11 cellular contexts compared by ENCODE assay signal in genomic region chrX:19670321-19670750, GRCh38.
DNase-seq lines count a peak whose midpoint lies in the region; ATAC-seq and TF ChIP-seq lines count a peak whose summit lies in the region.
"Had no signal": no experiment of that assay in that cellular context is flagged by ENCODE, and none has a peak within 500 bp of the region (broad histone marks: within the 10 kb centered on the region; RNA-seq: fewer than 3 reads in every experiment).

No MANE protein-coding gene starts in this region.

- peaks cover 37% of the 10 kb centered on the region for H3K9me3 Mint-ChIP-seq in mesothelial cell of epicardium

- no peaks in the 10 kb centered on the region for H4K20me1 ChIP-seq in IMR-90 (ENCODE audit: insufficient read depth, low read length)

- in situ Hi-C loops in IMR-90 (cut with MboI; ENCODE audit: low sequenced_read_pairs): no loop called here

- no peaks in the 10 kb centered on the region for H3K27me3 Mint-ChIP-seq in mesothelial cell of epicardium (ENCODE audit: low read depth)

- H2AK9ac ChIP-seq in IMR-90 (replicated peaks; ENCODE audit: low read depth, low read length, poor library complexity): peak overlapping the region; percentile 12

- H3K27ac ChIP-seq in IMR-90 (ENCODE audit: insufficient read depth, low read length) (peak overlapping the region; percentile 76), aorta (ENCODE audit: low read depth in 1 of 2, low read length in 2 of 2) (no peak overlapping the region)

- peaks cover 0 to 15% of the 10 kb centered on the region in 2 experiments; a peak in 2 of 4 replicates for H3K79me1 ChIP-seq in IMR-90 (ENCODE audit: low read depth in 1 of 2, low read length in 2 of 2)

- intact Hi-C loops in IMR-90 (cut with micrococcal nuclease): no loop called here
- intact Hi-C loops in aorta (cut with DNase I): no loop called here

- dilution Hi-C loops in IMR-90 (cut with HindIII; ENCODE audit: low sequenced_read_pairs, unreplicated experiment): no loop called here

- peak overlapping the region; percentile 48; the same call in 1 of the 2 replicates for H3K9ac ChIP-seq in IMR-90 (ENCODE audit: low read depth, low read length)

- no peak overlapping the region for H2AK5ac ChIP-seq in IMR-90 (ENCODE audit: low read depth, low read length)

- CTCF ChIA-PET in AG04449 (lab: Yijun Ruan, JAX) (no interaction called here), IMR-90 (lab: Yijun Ruan, JAX) (no interaction called here)

- no peaks in the 10 kb centered on the region for H3K9me3 ChIP-seq in IMR-90 (ENCODE audit: control insufficient read depth, insufficient read depth, low read length)
- no peaks in the 10 kb centered on the region for H3K9me3 ChIP-seq in aorta (ENCODE audit: control insufficient read depth, low read length)

- H2BK5ac ChIP-seq in IMR-90 (ENCODE audit: low read depth, low read length, poor library complexity, severe bottlenecking): peak overlapping the region; percentile 44

- no peak overlapping the region for H3K4me3 Mint-ChIP-seq in mesothelial cell of epicardium
- H3K4me3 Mint-ChIP-seq: H9 had no signal

- peak overlapping the region; percentile 35 for H2AFZ ChIP-seq in IMR-90 (replicated peaks; ENCODE audit: low read length, poor library complexity)

- no peaks in the 10 kb centered on the region for H3K36me3 Mint-ChIP-seq in mesothelial cell of epicardium

- POLR2A ChIA-PET in AG04449 (lab: Yijun Ruan, JAX): no interaction called here
- POLR2A ChIA-PET in IMR-90 (lab: Charles Lee; ENCODE audit: unreplicated experiment): no interaction called here

- H3K4me3 ChIP-seq in AG04449 (ENCODE audit: low read depth, low read length): peak overlapping the region; percentile 49
- peak overlapping the region; percentile 37; the same call in 1 of the 2 replicates for H3K4me3 ChIP-seq in IMR-90 (ENCODE audit: insufficient read depth, low read depth, low read length)
- no peak overlapping the region for H3K4me3 ChIP-seq in aorta (ENCODE audit: low read length in 2 of 2)

- peak overlapping the region; percentile 86 for H3K4me2 ChIP-seq in IMR-90 (ENCODE audit: low read depth, low read length)

- peak overlapping the region; percentile 37; the same call in 1 of the 2 replicates for H3K18ac ChIP-seq in IMR-90 (ENCODE audit: low read depth, low read length)

- H2BK20ac ChIP-seq in IMR-90 (ENCODE audit: low read depth, low read length): peak overlapping the region; percentile 33; the same call in 1 of the 2 replicates

- peak overlapping the region; percentile 33; the same call in 1 of the 2 replicates for H4K5ac ChIP-seq in IMR-90 (ENCODE audit: low read depth, low read length)

- H3K4ac ChIP-seq in IMR-90 (ENCODE audit: low read depth, low read length): peak overlapping the region; percentile 13; the same call in 1 of the 2 replicates

- peak overlapping the region; percentile 81 for H3K14ac ChIP-seq in IMR-90 (replicated peaks; ENCODE audit: low read depth, low read length)

- ATAC-seq in IMR-90 (ENCODE audit: low read depth) (peak; percentile 31), GM21526 (IDR thresholded peaks at IDR 0.05; ENCODE audit: low FRiP score, unreplicated experiment) (no peak), aorta (ENCODE audit: low FRiP score) (no peak)

- H2BK15ac ChIP-seq in IMR-90 (ENCODE audit: low read depth, low read length): no peak overlapping the region

- BruUV-seq in IMR-90 (replicated peaks; lab: Mats Ljungman, UMichigan): no TSS peak

- peak overlapping the region; percentile 27 to 35; a peak in 1 of 4 replicates for H4K8ac ChIP-seq in IMR-90 (ENCODE audit: low read depth in 2 of 2, low read length in 2 of 2)

- H3K4me1 ChIP-seq in IMR-90 (ENCODE audit: control insufficient read depth, insufficient read depth, low read length) (peaks cover 4% of the 10 kb centered on the region), aorta (ENCODE audit: control insufficient read depth in 1 of 2, insufficient read depth in 2 of 2, low read length in 2 of 2) (peaks cover 0 to 2% of the 10 kb centered on the region in 2 donors)

- peak overlapping the region; percentile 26; the same call in 1 of the 2 replicates for H3K23ac ChIP-seq in IMR-90 (ENCODE audit: low read depth, low read length)

- peaks cover 37% of the 10 kb centered on the region for H3K4me1 Mint-ChIP-seq in mesothelial cell of epicardium

- no peak for DNase-seq in AG04449 (ENCODE audit: low read depth, low spot score)
- peak; percentile 38 for DNase-seq in IMR-90
- DNase-seq in dedifferentiated amniotic fluid mesenchymal stem cell (ENCODE audit: extremely low spot score): peak; percentile 36
- DNase-seq in mesothelial cell of epicardium (ENCODE audit: low spot score in 2 of 2, unreplicated experiment in 2 of 2): no peak
- DNase-seq in stimulated activated CD4-positive, alpha-beta T cell treated with anti-CD3 and anti-CD28 coated beads, Interleukin-2, amount 100 ng/mL, for 48 hours: no peak
- DNase-seq in stimulated activated CD4-positive, alpha-beta T cell treated with anti-CD3 and anti-CD28 coated beads, Interleukin-15, amount 100 ng/mL, for 24 hours: no peak
- DNase-seq in aorta: no peak
- DNase-seq: erythroblast, NCI-H510A had no signal

- peak overlapping the region; percentile 36; the same call in 1 of the 2 replicates for H4K91ac ChIP-seq in IMR-90 (ENCODE audit: insufficient read depth, low read depth, low read length)

- H3K27me3 ChIP-seq in IMR-90 (ENCODE audit: control insufficient read depth, insufficient read depth, low read length) (no peaks in the 10 kb centered on the region), aorta (ENCODE audit: control insufficient read depth in 1 of 2, insufficient read depth in 2 of 2, low read length in 1 of 2) (no peaks in the 10 kb centered on the region)

- TF ChIP-seq RAD21 in IMR-90 (IDR thresholded peaks at IDR 0.05; ENCODE audit: low read length): no peak

- peak overlapping the region; percentile 7; the same call in 1 of the 2 replicates for H2BK120ac ChIP-seq in IMR-90 (ENCODE audit: low read depth, low read length)

- H3K27ac Mint-ChIP-seq in mesothelial cell of epicardium: peak overlapping the region; percentile 79

- H3K56ac ChIP-seq in IMR-90 (ENCODE audit: extremely low read depth, insufficient read depth, low read length): peak overlapping the region; percentile 21

- TF ChIP-seq POLR2A in IMR-90 (IDR thresholded peaks at IDR 0.05; ENCODE audit: low read depth, low read length): no peak

- peaks cover 3% of the 10 kb centered on the region; the same call in 1 of the 2 replicates for H3K9me1 ChIP-seq in IMR-90 (ENCODE audit: insufficient read depth, low read length)

- TF ChIP-seq CTCF in AG04449 (IDR thresholded peaks at IDR 0.05; ENCODE audit: insufficient read depth, low read length, missing control alignments) (no peak), IMR-90 (conservative IDR thresholded peaks at IDR 0.05; ENCODE audit: low read depth, low read length) (no peak), mesothelial cell of epicardium (IDR thresholded peaks at IDR 0.05; ENCODE audit: unreplicated experiment) (no peak)

- no CpG with 5 or more reads among the region's 5 CpGs for WGBS in IMR-90 (ENCODE audit: extremely low coverage in 2 of 2, insufficient read length in 1 of 2), 2 experiments
- WGBS in aorta, 2 donors: 75 to 86% methylated on average over 5 of the region's 5 CpGs

- no peaks in the 10 kb centered on the region for H3K36me3 ChIP-seq in IMR-90 (ENCODE audit: control insufficient read depth, insufficient read depth, low read length)
- no peaks in the 10 kb centered on the region for H3K36me3 ChIP-seq in aorta (ENCODE audit: control insufficient read depth in 1 of 2, insufficient read depth in 2 of 2, low read length in 1 of 2)

TF ChIP-seq in IMR-90, 13 proteins besides CTCF, POLR2A, EP300 and RAD21:
- TF ChIP-seq CEBPB (IDR thresholded peaks at IDR 0.05; ENCODE audit: low read depth, low read length) (peak; percentile 54), ELK1 (IDR thresholded peaks at IDR 0.05; ENCODE audit: borderline replicate concordance, low read depth, low read length) (no peak), MAFK (IDR thresholded peaks at IDR 0.05; ENCODE audit: low read depth, low read length) (no peak)

Comparison
In these comparisons a context has a peak if more than half of its experiments do, and no peak if none do; other contexts are left out.
1. DNase-seq: peak in IMR-90 (single experiment) and dedifferentiated amniotic fluid mesenchymal stem cell (single experiment); none in AG04449 (single experiment), mesothelial cell of epicardium (0 of 2), stimulated activated CD4-positive, alpha-beta T cell treated with anti-CD3 and anti-CD28 coated beads, Interleukin-2, amount 100 ng/mL, for 48 hours (0 of 2), stimulated activated CD4-positive, alpha-beta T cell treated with anti-CD3 and anti-CD28 coated beads, Interleukin-15, amount 100 ng/mL, for 24 hours (single experiment) and aorta (0 of 2).
2. H3K4me3 ChIP-seq: peak in AG04449 (single experiment) and IMR-90 (single experiment); none in aorta (0 of 2).